10 cellular contexts compared by ENCODE assay signal in genomic region chr5:10556331-10556807, GRCh38. TPM values are rescaled to one million over a fixed set of nuclear protein-coding genes. Genes with fewer than 3 reads are reported as not detected.
A peak's percentile ranks its signal among the peaks of the same experiment; 100 is the strongest.
DNase-seq lines count a peak whose midpoint lies in the region; ATAC-seq, FAIRE-seq and TF ChIP-seq lines count a peak whose summit lies in the region.
"Had no signal": no experiment of that assay in that cellular context is flagged by ENCODE, and none has a peak within 500 bp of the region (broad histone marks: within the 10 kb centered on the region; RNA-seq: fewer than 3 reads in every experiment).

No MANE protein-coding gene starts in this region.

- no peak overlapping the region for H3K9ac ChIP-seq in neural progenitor cell

- peaks cover 9% of the 10 kb centered on the region for H3F3A ChIP-seq in neural progenitor cell (ENCODE audit: low read depth)

- no peaks in the 10 kb centered on the region for H4K20me1 ChIP-seq in neural progenitor cell (ENCODE audit: low read depth)

- peak overlapping the region; percentile 26 for H3K27ac Mint-ChIP-seq in neural progenitor cell

- H3K27me3 Mint-ChIP-seq in neural progenitor cell (ENCODE audit: insufficient read depth, low read depth) = peaks cover 4% of the 10 kb centered on the region

- H3K27me3 ChIP-seq in MG63 = no peaks in the 10 kb centered on the region
- H3K27me3 ChIP-seq in neural progenitor cell = peaks cover 24% of the 10 kb centered on the region

- ATAC-seq in HG03460 (IDR thresholded peaks at IDR 0.05; ENCODE audit: unreplicated experiment) = no peak

- H2AFZ ChIP-seq in neural progenitor cell (replicated peaks) = no peak overlapping the region

- H3K27ac ChIP-seq in neural progenitor cell = no peak overlapping the region

- peaks cover 30% of the 10 kb centered on the region for H3K4me1 Mint-ChIP-seq in neural progenitor cell

- no peak for TF ChIP-seq CTCF in neural progenitor cell (IDR thresholded peaks at IDR 0.05)

- in situ Hi-C loops in Caki2 (cut with HindIII; ENCODE audit: low pct_unique_long_range_greater_than_20kb, low sequenced_read_pairs) = no loop called here

- H3K4me3 ChIP-seq in MG63 (no peak overlapping the region), neural progenitor cell (no peak overlapping the region)

- H3K4me1 ChIP-seq in neural progenitor cell = peaks cover 10% of the 10 kb centered on the region

- no peak for FAIRE-seq in GM19239 (lab: Jason Lieb, UNC)

- H3K36me3 ChIP-seq in MG63 = no peaks in the 10 kb centered on the region
- no peaks in the 10 kb centered on the region for H3K36me3 ChIP-seq in neural progenitor cell

- H3K4me3 Mint-ChIP-seq in neural progenitor cell = no peak overlapping the region
- H3K4me3 Mint-ChIP-seq: type B pancreatic cell had no signal

- H3K79me2 ChIP-seq in neural progenitor cell (ENCODE audit: low read depth) = no peaks in the 10 kb centered on the region

- H3K9me3 Mint-ChIP-seq in neural progenitor cell = no peaks in the 10 kb centered on the region
- H3K9me3 Mint-ChIP-seq: type B pancreatic cell had no signal

- no peaks in the 10 kb centered on the region for H3K36me3 Mint-ChIP-seq in neural progenitor cell
- H3K36me3 Mint-ChIP-seq: type B pancreatic cell had no signal

- DNase-seq in Caki2 (ENCODE audit: low read depth) = peak; percentile 78
- peak; percentile 77 for DNase-seq in MG63
- DNase-seq in dedifferentiated amniotic fluid mesenchymal stem cell (ENCODE audit: extremely low spot score) = peak; percentile 46
- no peak for DNase-seq in neural progenitor cell (ENCODE audit: low spot score)
- DNase-seq in NCI-H1105 treated with DMSO at 0.1 percent for 48 hours (lab: John Stamatoyannopoulos, UW) = no peak
- no peak for DNase-seq in activated CD4-positive, alpha-beta T cell treated with anti-CD3 and anti-CD28 coated beads, Interleukin-2, amount 50 U/mL, for 4 hours
- DNase-seq in GM19239 (ENCODE audit: insufficient read length, low spot score) = no peak
- DNase-seq: DND-41 had no signal

- H3K4me2 ChIP-seq in neural progenitor cell = no peak overlapping the region

- H3K9me3 ChIP-seq in MG63 (no peaks in the 10 kb centered on the region), neural progenitor cell (ENCODE audit: low read depth) (no peaks in the 10 kb centered on the region)

RNA-seq across cellular contexts. Expression of gene ANKRD33B, which starts 7.5 kb away (rescaled TPM):
- 8.5 and 9.3 TPM in 2 replicates for total RNA-seq in Caki2 (2014; rRNA removed; shearing (Covaris generic); ENCODE audit: low replicate concordance)
- total RNA-seq in MG63 (2014; rRNA removed; shearing (Covaris generic); ENCODE audit: low replicate concordance) = 9.6 and 10.4 TPM in 2 replicates
- total RNA-seq in neural progenitor cell (ENCODE audit: low replicate concordance) = 2.2 and 3.5 TPM in 2 replicates

Comparison
In these comparisons a context has a peak if more than half of its experiments do, and no peak if none do; other contexts are left out.
1. DNase-seq: peak in Caki2 (single experiment), MG63 (single experiment) and dedifferentiated amniotic fluid mesenchymal stem cell (single experiment); none in neural progenitor cell (single experiment), NCI-H1105 treated with DMSO at 0.1 percent for 48 hours (single experiment), activated CD4-positive, alpha-beta T cell treated with anti-CD3 and anti-CD28 coated beads, Interleukin-2, amount 50 U/mL, for 4 hours (0 of 2) and GM19239 (single experiment).